Comparison of ENCODE assay signal across 1 cellular context in the genomic region with DNA sequence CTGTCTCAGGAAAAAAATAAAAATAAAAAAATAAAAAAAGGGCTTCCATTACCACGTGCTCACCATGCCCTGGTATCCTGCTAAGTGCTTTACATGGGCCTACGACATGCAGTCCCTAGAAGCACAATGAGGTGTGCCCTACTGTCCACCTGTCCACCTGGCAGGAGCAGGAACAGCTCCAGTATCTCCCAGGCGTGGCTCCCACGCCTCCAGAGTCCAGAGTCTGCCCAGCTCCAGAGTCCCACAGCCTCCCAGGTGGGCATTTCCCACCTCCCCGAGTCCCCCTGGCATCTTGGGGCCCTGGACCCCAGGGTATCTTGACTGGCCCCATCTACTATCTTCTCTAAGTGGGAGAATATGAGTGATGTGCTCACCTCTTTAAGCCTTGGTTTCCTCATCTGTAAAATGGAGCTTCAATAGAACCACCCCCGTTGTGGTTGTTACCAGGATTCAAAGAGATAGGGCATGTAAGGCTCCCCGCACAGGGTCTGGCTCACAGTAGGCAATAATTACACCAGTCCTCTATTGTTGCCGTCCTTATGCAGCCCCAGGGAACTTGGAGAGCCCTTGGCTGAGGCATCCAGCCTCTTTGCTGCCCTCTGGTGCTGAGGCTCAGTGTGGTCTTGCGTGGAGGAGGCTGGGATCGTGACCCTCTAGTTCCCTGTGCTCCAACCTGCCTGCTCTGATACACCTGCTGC.
TF ChIP-seq lines count a peak whose summit lies in the region.

No MANE protein-coding gene starts in this region.

TF ChIP-seq in H1, 55 proteins besides CTCF, POLR2A, EP300 and RAD21 (continued from another document):
- TF ChIP-seq, protein P1, sequence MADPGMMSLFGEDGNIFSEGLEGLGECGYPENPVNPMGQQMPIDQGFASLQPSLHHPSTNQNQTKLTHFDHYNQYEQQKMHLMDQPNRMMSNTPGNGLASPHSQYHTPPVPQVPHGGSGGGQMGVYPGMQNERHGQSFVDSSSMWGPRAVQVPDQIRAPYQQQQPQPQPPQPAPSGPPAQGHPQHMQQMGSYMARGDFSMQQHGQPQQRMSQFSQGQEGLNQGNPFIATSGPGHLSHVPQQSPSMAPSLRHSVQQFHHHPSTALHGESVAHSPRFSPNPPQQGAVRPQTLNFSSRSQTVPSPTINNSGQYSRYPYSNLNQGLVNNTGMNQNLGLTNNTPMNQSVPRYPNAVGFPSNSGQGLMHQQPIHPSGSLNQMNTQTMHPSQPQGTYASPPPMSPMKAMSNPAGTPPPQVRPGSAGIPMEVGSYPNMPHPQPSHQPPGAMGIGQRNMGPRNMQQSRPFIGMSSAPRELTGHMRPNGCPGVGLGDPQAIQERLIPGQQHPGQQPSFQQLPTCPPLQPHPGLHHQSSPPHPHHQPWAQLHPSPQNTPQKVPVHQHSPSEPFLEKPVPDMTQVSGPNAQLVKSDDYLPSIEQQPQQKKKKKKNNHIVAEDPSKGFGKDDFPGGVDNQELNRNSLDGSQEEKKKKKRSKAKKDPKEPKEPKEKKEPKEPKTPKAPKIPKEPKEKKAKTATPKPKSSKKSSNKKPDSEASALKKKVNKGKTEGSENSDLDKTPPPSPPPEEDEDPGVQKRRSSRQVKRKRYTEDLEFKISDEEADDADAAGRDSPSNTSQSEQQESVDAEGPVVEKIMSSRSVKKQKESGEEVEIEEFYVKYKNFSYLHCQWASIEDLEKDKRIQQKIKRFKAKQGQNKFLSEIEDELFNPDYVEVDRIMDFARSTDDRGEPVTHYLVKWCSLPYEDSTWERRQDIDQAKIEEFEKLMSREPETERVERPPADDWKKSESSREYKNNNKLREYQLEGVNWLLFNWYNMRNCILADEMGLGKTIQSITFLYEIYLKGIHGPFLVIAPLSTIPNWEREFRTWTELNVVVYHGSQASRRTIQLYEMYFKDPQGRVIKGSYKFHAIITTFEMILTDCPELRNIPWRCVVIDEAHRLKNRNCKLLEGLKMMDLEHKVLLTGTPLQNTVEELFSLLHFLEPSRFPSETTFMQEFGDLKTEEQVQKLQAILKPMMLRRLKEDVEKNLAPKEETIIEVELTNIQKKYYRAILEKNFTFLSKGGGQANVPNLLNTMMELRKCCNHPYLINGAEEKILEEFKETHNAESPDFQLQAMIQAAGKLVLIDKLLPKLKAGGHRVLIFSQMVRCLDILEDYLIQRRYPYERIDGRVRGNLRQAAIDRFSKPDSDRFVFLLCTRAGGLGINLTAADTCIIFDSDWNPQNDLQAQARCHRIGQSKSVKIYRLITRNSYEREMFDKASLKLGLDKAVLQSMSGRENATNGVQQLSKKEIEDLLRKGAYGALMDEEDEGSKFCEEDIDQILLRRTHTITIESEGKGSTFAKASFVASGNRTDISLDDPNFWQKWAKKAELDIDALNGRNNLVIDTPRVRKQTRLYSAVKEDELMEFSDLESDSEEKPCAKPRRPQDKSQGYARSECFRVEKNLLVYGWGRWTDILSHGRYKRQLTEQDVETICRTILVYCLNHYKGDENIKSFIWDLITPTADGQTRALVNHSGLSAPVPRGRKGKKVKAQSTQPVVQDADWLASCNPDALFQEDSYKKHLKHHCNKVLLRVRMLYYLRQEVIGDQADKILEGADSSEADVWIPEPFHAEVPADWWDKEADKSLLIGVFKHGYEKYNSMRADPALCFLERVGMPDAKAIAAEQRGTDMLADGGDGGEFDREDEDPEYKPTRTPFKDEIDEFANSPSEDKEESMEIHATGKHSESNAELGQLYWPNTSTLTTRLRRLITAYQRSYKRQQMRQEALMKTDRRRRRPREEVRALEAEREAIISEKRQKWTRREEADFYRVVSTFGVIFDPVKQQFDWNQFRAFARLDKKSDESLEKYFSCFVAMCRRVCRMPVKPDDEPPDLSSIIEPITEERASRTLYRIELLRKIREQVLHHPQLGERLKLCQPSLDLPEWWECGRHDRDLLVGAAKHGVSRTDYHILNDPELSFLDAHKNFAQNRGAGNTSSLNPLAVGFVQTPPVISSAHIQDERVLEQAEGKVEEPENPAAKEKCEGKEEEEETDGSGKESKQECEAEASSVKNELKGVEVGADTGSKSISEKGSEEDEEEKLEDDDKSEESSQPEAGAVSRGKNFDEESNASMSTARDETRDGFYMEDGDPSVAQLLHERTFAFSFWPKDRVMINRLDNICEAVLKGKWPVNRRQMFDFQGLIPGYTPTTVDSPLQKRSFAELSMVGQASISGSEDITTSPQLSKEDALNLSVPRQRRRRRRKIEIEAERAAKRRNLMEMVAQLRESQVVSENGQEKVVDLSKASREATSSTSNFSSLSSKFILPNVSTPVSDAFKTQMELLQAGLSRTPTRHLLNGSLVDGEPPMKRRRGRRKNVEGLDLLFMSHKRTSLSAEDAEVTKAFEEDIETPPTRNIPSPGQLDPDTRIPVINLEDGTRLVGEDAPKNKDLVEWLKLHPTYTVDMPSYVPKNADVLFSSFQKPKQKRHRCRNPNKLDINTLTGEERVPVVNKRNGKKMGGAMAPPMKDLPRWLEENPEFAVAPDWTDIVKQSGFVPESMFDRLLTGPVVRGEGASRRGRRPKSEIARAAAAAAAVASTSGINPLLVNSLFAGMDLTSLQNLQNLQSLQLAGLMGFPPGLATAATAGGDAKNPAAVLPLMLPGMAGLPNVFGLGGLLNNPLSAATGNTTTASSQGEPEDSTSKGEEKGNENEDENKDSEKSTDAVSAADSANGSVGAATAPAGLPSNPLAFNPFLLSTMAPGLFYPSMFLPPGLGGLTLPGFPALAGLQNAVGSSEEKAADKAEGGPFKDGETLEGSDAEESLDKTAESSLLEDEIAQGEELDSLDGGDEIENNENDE (IDR thresholded peaks at IDR 0.05; ENCODE audit: insufficient replicate concordance, low read length) = no peak
- no peak for TF ChIP-seq TAF7 (optimal IDR thresholded peaks at IDR 0.05; ENCODE audit: borderline replicate concordance, low read depth, low read length)
- peak; percentile 58 to 66; a peak in 2 of 4 replicates for TF ChIP-seq HDAC2 (IDR thresholded peaks at IDR 0.05; ENCODE audit: borderline replicate concordance in 1 of 2, low read depth in 2 of 2, low read length in 2 of 2)
- no peak for TF ChIP-seq PHF8 (conservative IDR thresholded peaks at IDR 0.05; ENCODE audit: low read depth, low read length)
- TF ChIP-seq, protein P2, sequence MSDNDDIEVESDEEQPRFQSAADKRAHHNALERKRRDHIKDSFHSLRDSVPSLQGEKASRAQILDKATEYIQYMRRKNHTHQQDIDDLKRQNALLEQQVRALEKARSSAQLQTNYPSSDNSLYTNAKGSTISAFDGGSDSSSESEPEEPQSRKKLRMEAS (IDR thresholded peaks at IDR 0.05) = peak; percentile 28; the same call in 1 of the 2 replicates
- no peak for TF ChIP-seq SP4 (IDR thresholded peaks at IDR 0.05; ENCODE audit: low read length)
- 0 out of 2 replicates have a peak, but pooled peaks have one; percentile 13 for TF ChIP-seq CREB1 (IDR thresholded peaks at IDR 0.05)
- TF ChIP-seq TEAD4 (IDR thresholded peaks at IDR 0.05; ENCODE audit: low read depth, low read length) = peak; percentile 13; the same call in 1 of the 2 replicates
- no peak for TF ChIP-seq SUZ12 (IDR thresholded peaks at IDR 0.05; ENCODE audit: low read length)
- peak; percentile 75 for TF ChIP-seq BACH1 (IDR thresholded peaks at IDR 0.05; ENCODE audit: low read length)
